37 cellular contexts compared by ENCODE assay signal in genomic region chr4:46653842-46654241, GRCh38.
"Had no signal": no experiment of that assay in that cellular context is flagged by ENCODE, and none has a peak within 500 bp of the region (broad histone marks: within the 10 kb centered on the region; RNA-seq: fewer than 3 reads in every experiment).

No MANE protein-coding gene starts in this region.

- H3K4me3 ChIP-seq: adrenal gland, body of pancreas, breast epithelium had no signal

- H3K27me3 Mint-ChIP-seq: activated CD4-positive, alpha-beta memory T cell treated with anti-CD3 and anti-CD28 coated beads, Interleukin-2, amount 10 ng/mL, durations not matched to agents 7 days and 5 days; activated CD4-positive, alpha-beta T cell treated with anti-CD3 and anti-CD28 coated beads, Interleukin-2, amount 10 ng/mL, durations not matched to agents 7 days and 5 days; activated CD8-positive, alpha-beta memory T cell treated with anti-CD3 and anti-CD28 coated beads, Interleukin-2, amount 10 ng/mL, durations not matched to agents 7 days and 5 days; activated naive CD8-positive, alpha-beta T cell treated with anti-CD3 and anti-CD28 coated beads for 36 hours; activated T-cell treated with anti-CD3 and anti-CD28 coated beads, Interleukin-2, amount 50 U/mL, for 24 hours; activated T-helper 17 cell treated with anti-CD3 and anti-CD28 coated beads, Interleukin-2, amount 50 U/mL, for 72 hours had no signal

- H3K9me3 Mint-ChIP-seq: activated CD4-positive, alpha-beta memory T cell treated with anti-CD3 and anti-CD28 coated beads, Interleukin-2, amount 10 ng/mL, durations not matched to agents 7 days and 5 days; activated CD4-positive, alpha-beta T cell treated with anti-CD3 and anti-CD28 coated beads, Interleukin-2, amount 10 ng/mL, durations not matched to agents 7 days and 5 days; T-helper 1 cell treated with Interleukin-12 subunit alpha and Interleukin-12 subunit beta and Interleukin-4 antibody, amounts not matched to agents 30 μg/mL and 1 μg/mL, for 36 hours had no signal

- H3K9me3 ChIP-seq: adrenal gland, body of pancreas had no signal

- H3K4me1 ChIP-seq: adrenal gland, body of pancreas, breast epithelium had no signal

- H3K27me3 ChIP-seq: adrenal gland, body of pancreas, brain microvascular endothelial cell, breast epithelium had no signal

- H3K36me3 ChIP-seq: adrenal gland, brain microvascular endothelial cell, breast epithelium had no signal

- H3K27ac Mint-ChIP-seq: activated CD4-positive, alpha-beta memory T cell treated with anti-CD3 and anti-CD28 coated beads, Interleukin-2, amount 10 ng/mL, durations not matched to agents 7 days and 5 days; activated CD4-positive, alpha-beta T cell treated with anti-CD3 and anti-CD28 coated beads, Interleukin-2, amount 10 ng/mL, durations not matched to agents 7 days and 5 days; activated CD8-positive, alpha-beta memory T cell treated with anti-CD3 and anti-CD28 coated beads, Interleukin-2, amount 10 ng/mL, durations not matched to agents 7 days and 5 days; activated CD8-positive, alpha-beta T cell treated with anti-CD3 and anti-CD28 coated beads, Interleukin-2, amount 10 ng/mL, durations not matched to agents 7 days and 5 days; activated naive CD4-positive, alpha-beta T cell treated with anti-CD3 and anti-CD28 coated beads for 36 hours; activated naive CD4-positive, alpha-beta T cell treated with anti-CD3 and anti-CD28 coated beads, Interleukin-2, amount 50 U/mL, for 72 hours; activated naive CD8-positive, alpha-beta T cell treated with anti-CD3 and anti-CD28 coated beads for 36 hours; activated T-cell treated with anti-CD3 and anti-CD28 coated beads, Interleukin-2, amount 50 U/mL, for 24 hours; activated T-cell treated with anti-CD3 and anti-CD28 coated beads, Interleukin-2, amount 50 U/mL, for 72 hours; activated T-helper 1 cell treated with anti-CD3 and anti-CD28 coated beads, Interleukin-12 subunit alpha, Interleukin-12 subunit beta, Interleukin-2, Interleukin-4 antibody, amounts not matched to agents 30 ng/mL and 10 ng/mL and 1 ng/mL, durations not matched to agents 14 hours and 24 hours and 36 hours; activated T-helper 17 cell treated with anti-CD3 and anti-CD28 coated beads, Interleukin-2, amount 50 U/mL, for 72 hours; T-helper 1 cell treated with Interleukin-12 subunit alpha and Interleukin-12 subunit beta and Interleukin-4 antibody, amounts not matched to agents 30 μg/mL and 1 μg/mL, for 36 hours; T-helper 2 cell treated with Interferon-gamma antibody and Interleukin-4, amounts not matched to agents 5 μg/mL and 100 μg/mL, for 36 hours; WTC11 had no signal

- H3K27ac ChIP-seq: adrenal gland, body of pancreas, brain microvascular endothelial cell, breast epithelium, VCaP had no signal

- H3K36me3 Mint-ChIP-seq: activated CD8-positive, alpha-beta memory T cell treated with anti-CD3 and anti-CD28 coated beads, Interleukin-2, amount 10 ng/mL, durations not matched to agents 7 days and 5 days; activated naive CD4-positive, alpha-beta T cell treated with anti-CD3 and anti-CD28 coated beads, Interleukin-2, amount 50 U/mL, for 72 hours; activated naive CD8-positive, alpha-beta T cell treated with anti-CD3 and anti-CD28 coated beads for 36 hours had no signal

- ATAC-seq: activated CD4-positive, CD25-positive, alpha-beta regulatory T cell treated with anti-CD3 and anti-CD28 coated beads, Interleukin-2, amount 50 U/mL, for 24 hours; activated CD8-positive, alpha-beta memory T cell treated with anti-CD3 and anti-CD28 coated beads, Interleukin-2, amount 10 ng/mL, durations not matched to agents 7 days and 5 days; activated CD8-positive, alpha-beta T cell treated with anti-CD3 and anti-CD28 coated beads, Interleukin-2, amount 10 ng/mL, durations not matched to agents 7 days and 5 days; activated naive CD4-positive, alpha-beta T cell treated with anti-CD3 and anti-CD28 coated beads, Interleukin-2, amount 50 U/mL, for 72 hours; activated T-cell treated with anti-CD3 and anti-CD28 coated beads, Interleukin-2, amount 50 U/mL, for 72 hours; activated T-helper 17 cell treated with anti-CD3 and anti-CD28 coated beads, Interleukin-2, amount 50 U/mL, for 72 hours; body of pancreas; WTC11 had no signal

- DNase-seq: activated CD4-positive, alpha-beta memory T cell treated with anti-CD3 and anti-CD28 coated beads, Interleukin-2, amount 10 ng/mL, durations not matched to agents 7 days and 5 days; activated CD4-positive, alpha-beta T cell treated with anti-CD3 and anti-CD28 coated beads for 1 hour; activated CD4-positive, alpha-beta T cell treated with anti-CD3 and anti-CD28 coated beads for 4 hours; activated CD4-positive, alpha-beta T cell treated with anti-CD3 and anti-CD28 coated beads, Interleukin-2, amount 10 ng/mL, durations not matched to agents 7 days and 5 days; activated CD4-positive, alpha-beta T cell treated with anti-CD3 and anti-CD28 coated beads, Interleukin-2, amount 50 U/mL, for 48 hours; activated CD4-positive, CD25-positive, alpha-beta regulatory T cell; activated CD8-positive, alpha-beta memory T cell treated with anti-CD3 and anti-CD28 coated beads for 24 hours; activated CD8-positive, alpha-beta memory T cell treated with anti-CD3 and anti-CD28 coated beads, Interleukin-2, amount 10 ng/mL, durations not matched to agents 7 days and 5 days; activated CD8-positive, alpha-beta memory T cell treated with anti-CD3 and anti-CD28 coated beads, Interleukin-2, amount 50 U/mL, for 48 hours; activated CD8-positive, alpha-beta T cell treated with anti-CD3 and anti-CD28 coated beads, Interleukin-2, amount 10 ng/mL, durations not matched to agents 7 days and 5 days; activated effector memory CD4-positive, alpha-beta T cell treated with anti-CD3 and anti-CD28 coated beads, Interleukin-2, amount 50 U/mL, for 16 hours; activated gamma-delta T cell treated with Interleukin-2 at 50 U/mL for 16 hours; activated naive CD4-positive, alpha-beta T cell; activated naive CD4-positive, alpha-beta T cell treated with anti-CD3 and anti-CD28 coated beads for 36 hours; activated naive CD4-positive, alpha-beta T cell treated with anti-CD3 and anti-CD28 coated beads, Interleukin-2, amount 50 U/mL, for 16 hours; activated naive CD8-positive, alpha-beta T cell treated with anti-CD3 and anti-CD28 coated beads for 36 hours; activated T-cell treated with anti-CD3 and anti-CD28 coated beads, Interleukin-2, amount 50 U/mL, for 24 hours; activated T-cell treated with anti-CD3 and anti-CD28 coated beads, Interleukin-2, amount 50 U/mL, for 72 hours; adrenal gland; amniotic stem cell; aorta; body of pancreas; brain microvascular endothelial cell; central memory CD4-positive, alpha-beta T cell; SW 1271; T-helper 1 cell; T-helper 2 cell; T-helper 9 cell had no signal

- H3K4me1 Mint-ChIP-seq: activated CD4-positive, alpha-beta memory T cell treated with anti-CD3 and anti-CD28 coated beads, Interleukin-2, amount 10 ng/mL, durations not matched to agents 7 days and 5 days; activated CD4-positive, alpha-beta T cell treated with anti-CD3 and anti-CD28 coated beads, Interleukin-2, amount 10 ng/mL, durations not matched to agents 7 days and 5 days; activated CD8-positive, alpha-beta memory T cell treated with anti-CD3 and anti-CD28 coated beads, Interleukin-2, amount 10 ng/mL, durations not matched to agents 7 days and 5 days; activated naive CD8-positive, alpha-beta T cell treated with anti-CD3 and anti-CD28 coated beads for 36 hours; activated T-helper 17 cell treated with anti-CD3 and anti-CD28 coated beads, Interleukin-2, amount 50 U/mL, for 72 hours; WTC11 had no signal

- H3K4me3 Mint-ChIP-seq: activated CD4-positive, alpha-beta memory T cell treated with anti-CD3 and anti-CD28 coated beads, Interleukin-2, amount 10 ng/mL, durations not matched to agents 7 days and 5 days; activated CD4-positive, alpha-beta T cell treated with anti-CD3 and anti-CD28 coated beads, Interleukin-2, amount 10 ng/mL, durations not matched to agents 7 days and 5 days; activated CD8-positive, alpha-beta memory T cell treated with anti-CD3 and anti-CD28 coated beads, Interleukin-2, amount 10 ng/mL, durations not matched to agents 7 days and 5 days; activated CD8-positive, alpha-beta T cell treated with anti-CD3 and anti-CD28 coated beads, Interleukin-2, amount 10 ng/mL, durations not matched to agents 7 days and 5 days; activated naive CD4-positive, alpha-beta T cell treated with anti-CD3 and anti-CD28 coated beads for 36 hours; activated naive CD8-positive, alpha-beta T cell treated with anti-CD3 and anti-CD28 coated beads for 36 hours; activated T-cell treated with anti-CD3 and anti-CD28 coated beads, Interleukin-2, amount 50 U/mL, for 24 hours; activated T-cell treated with anti-CD3 and anti-CD28 coated beads, Interleukin-2, amount 50 U/mL, for 72 hours; activated T-helper 1 cell treated with anti-CD3 and anti-CD28 coated beads, Interleukin-12 subunit alpha, Interleukin-12 subunit beta, Interleukin-2, Interleukin-4 antibody, amounts not matched to agents 30 ng/mL and 10 ng/mL and 1 ng/mL, durations not matched to agents 14 hours and 24 hours and 36 hours; activated T-helper 17 cell treated with anti-CD3 and anti-CD28 coated beads, Interleukin-2, amount 50 U/mL, for 72 hours; T-helper 1 cell treated with Interleukin-12 subunit alpha and Interleukin-12 subunit beta and Interleukin-4 antibody, amounts not matched to agents 30 μg/mL and 1 μg/mL, for 36 hours; T-helper 2 cell treated with Interferon-gamma antibody and Interleukin-4, amounts not matched to agents 5 μg/mL and 100 μg/mL, for 36 hours; WTC11 had no signal
